Comparison of ENCODE assay signal across 8 cellular contexts in genomic region chr2:134988994-134989605, GRCh38. TPM values are rescaled to one million over a fixed set of nuclear protein-coding genes. Genes with fewer than 3 reads are reported as not detected.
A peak's percentile ranks its signal among the peaks of the same experiment; 100 is the strongest.
DNase-seq lines count a peak whose midpoint lies in the region; ATAC-seq and TF ChIP-seq lines count a peak whose summit lies in the region.

No MANE protein-coding gene starts in this region.

- peak; percentile 31 for TF ChIP-seq CTCF in glutamatergic neuron (IDR thresholded peaks at IDR 0.05; ENCODE audit: partially characterized antibody, unreplicated experiment)
- peak in 3 of 4 experiments; percentile 22 to 31 (median 28) for TF ChIP-seq CTCF in uterus (IDR thresholded peaks at IDR 0.05)

- DNase-seq in D341Med (ENCODE audit: low spot score) (peak; percentile 26), KBM-7 (peak; percentile 43), SKM-1 treated with dmso at 0.1 percent for 144 hours (lab: John Stamatoyannopoulos, UW; ENCODE audit: unreplicated experiment) (peak; percentile 20), glutamatergic neuron (no peak), uterus (no peak), mesenteric fat pad (ENCODE audit: low spot score) (no peak), T1000 (lab: John Stamatoyannopoulos, UW) (no peak)

- H3K36me3 ChIP-seq in uterus, result no peaks in the 10 kb centered on the region

- in situ Hi-C loops in KBM-7 (cut with MboI; ENCODE audit: low pct_unique_long_range_greater_than_20kb, low sequenced_read_pairs), result no loop called here

- H3K36me3 Mint-ChIP-seq in glutamatergic neuron (ENCODE audit: unreplicated experiment), result no peaks in the 10 kb centered on the region

- no peak for ATAC-seq in esophagus mucosa

- H3K9me3 ChIP-seq in uterus, result no peaks in the 10 kb centered on the region

- no peaks in the 10 kb centered on the region for H3K27me3 ChIP-seq in uterus

- intact Hi-C loops in uterus (cut with DNase I; ENCODE audit: low total_unique reads), result no loop called here

- no peak overlapping the region for H3K27ac Mint-ChIP-seq in glutamatergic neuron (ENCODE audit: unreplicated experiment)

- no peaks in the 10 kb centered on the region for H3K9me3 Mint-ChIP-seq in glutamatergic neuron (ENCODE audit: unreplicated experiment)

- no peaks in the 10 kb centered on the region for H3K4me1 ChIP-seq in uterus

- no peak overlapping the region for H3K4me3 ChIP-seq in uterus

- H3K27ac ChIP-seq in uterus, result no peak overlapping the region

- no peak for TF ChIP-seq POLR2A in uterus (IDR thresholded peaks at IDR 0.05)

- H3K4me1 Mint-ChIP-seq in glutamatergic neuron (ENCODE audit: low read depth, unreplicated experiment), result no peaks in the 10 kb centered on the region

- no peaks in the 10 kb centered on the region for H3K27me3 Mint-ChIP-seq in glutamatergic neuron (ENCODE audit: unreplicated experiment)

- no peak overlapping the region for H3K4me3 Mint-ChIP-seq in glutamatergic neuron (ENCODE audit: unreplicated experiment)

RNA-seq across cellular contexts. Expression of gene MAP3K19, which starts 58.1 kb away (rescaled TPM):
- total RNA-seq in glutamatergic neuron (ENCODE audit: unreplicated experiment) (not detected), uterus (1 to 10 TPM in 2 of 4 donors, under 1 TPM in 1, not detected in 1; 0.40 to 3.8 (median 2.1) TPM), mesenteric fat pad (not detected), esophagus mucosa (not detected)

Comparison
In these comparisons a context has a peak if more than half of its experiments do, and no peak if none do; other contexts are left out.
1. DNase-seq: peak in D341Med (single experiment), KBM-7 (single experiment) and SKM-1 treated with dmso at 0.1 percent for 144 hours (single experiment); none in glutamatergic neuron (single experiment), uterus (0 of 2), mesenteric fat pad (single experiment) and T1000 (single experiment).